ENCODE assay signal across 8 cellular contexts in genomic region chr16:71885261-71885650, GRCh38. TPM values are rescaled to one million over a fixed set of nuclear protein-coding genes. Genes with fewer than 3 reads are reported as not detected.
DNase-seq lines count a peak whose midpoint lies in the region; ATAC-seq and TF ChIP-seq lines count a peak whose summit lies in the region.
"Had no signal": no experiment of that assay in that cellular context is flagged by ENCODE, and none has a peak within 500 bp of the region (broad histone marks: within the 10 kb centered on the region; RNA-seq: fewer than 3 reads in every experiment).

No MANE protein-coding gene starts in this region.

- H3K27ac ChIP-seq in DOHH2 (ENCODE audit: low read depth, low read length), result peak overlapping the region; percentile 10
- H3K27ac ChIP-seq in neural cell (ENCODE audit: low read length), result peak overlapping the region; percentile 99
- no peak overlapping the region for H3K27ac ChIP-seq in RWPE1

- H3K9me3 ChIP-seq in DOHH2 (ENCODE audit: control insufficient read depth, insufficient read depth, low read length) (no peaks in the 10 kb centered on the region), adipocyte (ENCODE audit: control insufficient read depth, low read length) (no peaks in the 10 kb centered on the region), neural cell (ENCODE audit: low read length) (no peaks in the 10 kb centered on the region)

- H3K4me1 ChIP-seq in DOHH2 (ENCODE audit: control insufficient read depth, low read length) (peaks cover 47% of the 10 kb centered on the region), adipocyte (ENCODE audit: control insufficient read depth, insufficient read depth, low read length) (peaks cover 14% of the 10 kb centered on the region)

- H3K4me2 ChIP-seq in DOHH2 (ENCODE audit: low read length) (peak overlapping the region; percentile 81), neural cell (ENCODE audit: low read length) (no peak overlapping the region)

- peak; percentile 67 for DNase-seq in MV-4-11 (lab: John Stamatoyannopoulos, UW)
- peak; percentile 5 for DNase-seq in adipocyte (ENCODE audit: low read depth)
- no peak for DNase-seq in SW 1271 (lab: John Stamatoyannopoulos, UW)
- no peak for DNase-seq in RWPE1 (ENCODE audit: low spot score)
- DNase-seq: NCI-H1436 had no signal

- H3K9ac ChIP-seq in adipocyte (ENCODE audit: low read length), result no peak overlapping the region
- H3K9ac ChIP-seq in neural cell (ENCODE audit: low read length), result no peak overlapping the region

- no peaks in the 10 kb centered on the region for H3K9me2 ChIP-seq in DOHH2 (replicated peaks; ENCODE audit: control insufficient read depth, low read length)
- no peaks in the 10 kb centered on the region for H3K9me2 ChIP-seq in neural cell (ENCODE audit: insufficient read depth, low read length)

- no peak for TF ChIP-seq EP300 in neural cell (conservative IDR thresholded peaks at IDR 0.05; ENCODE audit: poor library complexity, severe bottlenecking)

- no peak overlapping the region for H2AFZ ChIP-seq in neural cell (ENCODE audit: low read depth, low read length)

- peaks cover 22% of the 10 kb centered on the region for H3F3A ChIP-seq in DOHH2 (ENCODE audit: control insufficient read depth, insufficient read depth)
- peaks cover 4% of the 10 kb centered on the region for H3F3A ChIP-seq in neural cell (ENCODE audit: insufficient read depth, low read length, poor library complexity, severe bottlenecking)

- no peaks in the 10 kb centered on the region for H3K79me2 ChIP-seq in DOHH2 (ENCODE audit: control insufficient read depth, low read length)
- peaks cover 35% of the 10 kb centered on the region for H3K79me2 ChIP-seq in neural cell (replicated peaks; ENCODE audit: insufficient read depth, low read length)

- H3K4me3 ChIP-seq in DOHH2 (ENCODE audit: low read length), result peak overlapping the region; percentile 79
- H3K4me3 ChIP-seq in adipocyte (ENCODE audit: low read length), result no peak overlapping the region
- peak overlapping the region; percentile 81 for H3K4me3 ChIP-seq in neural cell (ENCODE audit: low read length)

- H3K36me3 ChIP-seq in DOHH2 (ENCODE audit: control insufficient read depth, low read length), result no peaks in the 10 kb centered on the region
- H3K36me3 ChIP-seq in adipocyte (ENCODE audit: control insufficient read depth, insufficient read depth, low read length, severe bottlenecking), result peaks cover 6% of the 10 kb centered on the region
- peaks cover 5% of the 10 kb centered on the region for H3K36me3 ChIP-seq in neural cell (ENCODE audit: insufficient read depth, low read length)

- TF ChIP-seq RAD21 in neural cell (conservative IDR thresholded peaks at IDR 0.05), result no peak

- CTCF ChIA-PET in RWPE1 (lab: Yijun Ruan, JAX), result no interaction called here

- no peak for TF ChIP-seq CTCF in DOHH2 (IDR thresholded peaks at IDR 0.05; ENCODE audit: low read depth, low read length, poor library complexity, severe bottlenecking)
- TF ChIP-seq CTCF in neural cell (IDR thresholded peaks at IDR 0.05; ENCODE audit: poor library complexity, severe bottlenecking), result no peak
- no peak for TF ChIP-seq CTCF in RWPE1 (conservative IDR thresholded peaks at IDR 0.05; ENCODE audit: low read depth)

- ATAC-seq in GM19467 (IDR thresholded peaks at IDR 0.05; ENCODE audit: unreplicated experiment), result no peak

- no peaks in the 10 kb centered on the region for H4K20me1 ChIP-seq in DOHH2 (ENCODE audit: control insufficient read depth, insufficient read depth, low read depth, low read length)
- H4K20me1 ChIP-seq in neural cell (ENCODE audit: insufficient read depth), result peaks cover 5% of the 10 kb centered on the region

- POLR2A ChIA-PET in RWPE1 (lab: Yijun Ruan, JAX; ENCODE audit: low non-redundant PET), result no interaction called here

- H3K27me3 ChIP-seq in DOHH2 (ENCODE audit: control insufficient read depth, low read length) (no peaks in the 10 kb centered on the region), adipocyte (replicated peaks; ENCODE audit: control insufficient read depth, insufficient read depth, low read length) (no peaks in the 10 kb centered on the region), neural cell (ENCODE audit: insufficient read depth, low read depth, low read length) (no peaks in the 10 kb centered on the region)

TF ChIP-seq in neural cell, 6 proteins besides CTCF, POLR2A, EP300 and RAD21:
- TF ChIP-seq REST (IDR thresholded peaks at IDR 0.05; ENCODE audit: borderline replicate concordance) (no peak), TAF1 (IDR thresholded peaks at IDR 0.05; ENCODE audit: low read depth) (no peak), POLR2AphosphoS5 (IDR thresholded peaks at IDR 0.05) (no peak), EZH2 (IDR thresholded peaks at IDR 0.05; ENCODE audit: borderline replicate concordance, insufficient read depth, low read length, poor library complexity, severe bottlenecking) (no peak), SMC3 (conservative IDR thresholded peaks at IDR 0.05; ENCODE audit: poor library complexity) (no peak), MXI1 (conservative IDR thresholded peaks at IDR 0.05; ENCODE audit: poor library complexity, severe bottlenecking) (no peak)
TF ChIP-seq in neural cell: peak in this region for 0.

RNA-seq across cellular contexts. Expression of gene ZNF821, which starts 1.3 kb away (rescaled TPM):
- 128 and 148 TPM in 2 replicates for polyA plus RNA-seq in neural cell
- polyA minus RNA-seq in neural cell, result 81.7 and 89.6 TPM in 2 replicates

RNA-seq across cellular contexts. Expression of gene IST1, which starts 10.1 kb away (rescaled TPM):
- 389 and 461 TPM in 2 replicates for polyA plus RNA-seq in neural cell
- 263 and 297 TPM in 2 replicates for polyA minus RNA-seq in neural cell

RNA-seq across cellular contexts. Expression of gene ATXN1L, which starts 39.5 kb away (rescaled TPM):
- 8.1 and 9.5 TPM in 2 replicates for polyA plus RNA-seq in neural cell
- polyA minus RNA-seq in neural cell, result 24.9 and 26.3 TPM in 2 replicates

Comparison
In these comparisons a context has a peak if more than half of its experiments do, and no peak if none do; other contexts are left out.
1. DNase-seq: peak in MV-4-11 (single experiment) and adipocyte (single experiment); none in SW 1271 (0 of 2) and RWPE1 (single experiment).